ENCODE assay signal across 21 cellular contexts in genomic region chr10:107913317-107914294, GRCh38.
DNase-seq lines count a peak whose midpoint lies in the region; ATAC-seq and TF ChIP-seq lines count a peak whose summit lies in the region.
"Had no signal": no experiment of that assay in that cellular context is flagged by ENCODE, and none has a peak within 500 bp of the region (broad histone marks: within the 10 kb centered on the region; RNA-seq: fewer than 3 reads in every experiment).

No MANE protein-coding gene starts in this region.

- TF ChIP-seq CTCF in esophagus squamous epithelium (IDR thresholded peaks at IDR 0.05) = no peak

- DNase-seq in DMS53 (lab: John Stamatoyannopoulos, UW) = peak; percentile 15
- no peak for DNase-seq in DMS53 treated with DMSO at 0.1 percent for 48 hours (lab: John Stamatoyannopoulos, UW; ENCODE audit: unreplicated experiment)
- no peak for DNase-seq in memory B cell (ENCODE audit: low spot score in 2 of 2)
- DNase-seq in esophagus squamous epithelium (lab: John Stamatoyannopoulos, UW) = no peak
- DNase-seq in effector CD4-positive, alpha-beta T cell = no peak
- no peak for DNase-seq in posterior cingulate gyrus
- DNase-seq: activated naive CD8-positive, alpha-beta T cell treated with anti-CD3 and anti-CD28 coated beads for 36 hours; activated T-cell treated with anti-CD3 and anti-CD28 coated beads, Interleukin-2, amount 50 U/mL, for 1 hour; cerebellar nuclear complex; DMS79 treated with DMSO at 0.1 percent for 48 hours; GOT3; left colon; NCI-H187; NCI-H510A treated with DMSO at 0.1 percent for 48 hours had no signal

- intact Hi-C loops in esophagus squamous epithelium (cut with DNase I) = no loop called here
- intact Hi-C loops in posterior cingulate gyrus (cut with DNase I) = no loop called here

- H3K9me3 ChIP-seq in ectodermal cell (ENCODE audit: control insufficient read depth, low read length) (no peaks in the 10 kb centered on the region), esophagus squamous epithelium (peaks cover 0 to 3% (median 0%) of the 10 kb centered on the region in 3 donors)
- H3K9me3 ChIP-seq: MG63, SJSA1 had no signal

- H3K27ac Mint-ChIP-seq in memory B cell = no peak overlapping the region
- H3K27ac Mint-ChIP-seq: activated naive CD8-positive, alpha-beta T cell treated with anti-CD3 and anti-CD28 coated beads for 36 hours; CD14-positive monocyte had no signal

- 14 to 15% methylated on average over 5 to 6 of the region's 6 CpGs for WGBS in ectodermal cell, 2 experiments
- WGBS in esophagus squamous epithelium, 2 donors = 25 to 42% methylated on average over 6 of the region's 6 CpGs

- no peaks in the 10 kb centered on the region for H3K36me3 ChIP-seq in ectodermal cell (ENCODE audit: control insufficient read depth, insufficient read depth, low read length)
- H3K36me3 ChIP-seq in esophagus squamous epithelium = no peaks in the 10 kb centered on the region
- H3K36me3 ChIP-seq: MG63, SJSA1 had no signal

- no peak for TF ChIP-seq POLR2A in esophagus squamous epithelium (IDR thresholded peaks at IDR 0.05)

- peak overlapping the region; percentile 69 for H3K4me3 Mint-ChIP-seq in memory B cell
- H3K4me3 Mint-ChIP-seq: activated naive CD8-positive, alpha-beta T cell treated with anti-CD3 and anti-CD28 coated beads for 36 hours had no signal

- H3K36me3 Mint-ChIP-seq in memory B cell = no peaks in the 10 kb centered on the region
- H3K36me3 Mint-ChIP-seq: activated naive CD8-positive, alpha-beta T cell treated with anti-CD3 and anti-CD28 coated beads for 36 hours; CD14-positive monocyte had no signal

- peaks cover under 1% of the 10 kb centered on the region for H3K9me3 Mint-ChIP-seq in memory B cell
- H3K9me3 Mint-ChIP-seq: activated naive CD8-positive, alpha-beta T cell treated with anti-CD3 and anti-CD28 coated beads for 36 hours had no signal

- H3K27me3 ChIP-seq in ectodermal cell (ENCODE audit: control insufficient read depth, insufficient read depth, low read length, poor library complexity, severe bottlenecking) (peaks cover 15% of the 10 kb centered on the region), esophagus squamous epithelium (peaks cover 0 to 27% (median 0%) of the 10 kb centered on the region in 4 donors)

- no peak for ATAC-seq in memory B cell (ENCODE audit: low read depth)
- ATAC-seq: left colon had no signal

- H3K4me1 ChIP-seq in ectodermal cell (ENCODE audit: control insufficient read depth, insufficient read depth, low read length) (peaks cover 12% of the 10 kb centered on the region), esophagus squamous epithelium (peaks cover 0 to 9% (median 0%) of the 10 kb centered on the region in 3 donors)
- H3K4me1 ChIP-seq: SJSA1 had no signal

- H3K4me3 ChIP-seq in ectodermal cell (ENCODE audit: insufficient read depth, low read depth, low read length) = peak overlapping the region; percentile 53
- H3K4me3 ChIP-seq in esophagus squamous epithelium = no peak overlapping the region
- H3K4me3 ChIP-seq: SJSA1 had no signal

- peak overlapping the region; percentile 3 for H3K27ac ChIP-seq in ectodermal cell (ENCODE audit: insufficient read depth, low read depth, low read length, poor library complexity, severe bottlenecking)
- H3K27ac ChIP-seq in temporal lobe (ENCODE audit: low read depth, low read length) = peak overlapping the region; percentile 13
- no peak overlapping the region for H3K27ac ChIP-seq in esophagus squamous epithelium
- H3K27ac ChIP-seq: 22Rv1, epithelial cell of prostate, SJSA1 had no signal

- peaks cover 4% of the 10 kb centered on the region for H3K4me1 Mint-ChIP-seq in memory B cell
- H3K4me1 Mint-ChIP-seq: activated naive CD8-positive, alpha-beta T cell treated with anti-CD3 and anti-CD28 coated beads for 36 hours; CD14-positive monocyte had no signal

- H3K27me3 Mint-ChIP-seq in memory B cell = peaks cover 2% of the 10 kb centered on the region

Comparison
In these comparisons a context has a peak if more than half of its experiments do, and no peak if none do; other contexts are left out.
1. H3K27ac ChIP-seq: peak in ectodermal cell (single experiment) and temporal lobe (single experiment); none in esophagus squamous epithelium (0 of 4).